Comparison of ENCODE assay signal across 24 cellular contexts in the genomic region with DNA sequence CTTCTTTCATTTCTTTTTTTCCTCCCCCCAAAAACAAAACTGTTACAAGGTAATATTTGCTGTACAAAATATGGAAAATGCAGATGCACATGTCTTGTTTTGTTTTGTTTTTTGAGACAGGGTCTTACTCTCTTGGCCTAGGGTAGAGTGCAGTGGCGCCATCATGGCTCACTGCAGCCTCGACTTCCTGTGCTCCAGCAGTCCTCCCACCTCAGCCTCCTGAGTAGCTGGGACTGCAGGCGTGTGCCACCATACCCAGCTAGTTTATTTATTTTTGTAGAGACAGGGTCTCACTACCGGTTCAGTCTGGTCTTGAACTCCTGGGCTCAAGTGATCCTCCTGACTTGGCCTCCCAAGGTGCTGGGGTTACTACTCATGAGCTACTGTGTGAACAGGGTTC. TPM values are rescaled to one million over a fixed set of nuclear protein-coding genes. Genes with fewer than 3 reads are reported as not detected.
A peak's percentile ranks its signal among the peaks of the same experiment; 100 is the strongest.
DNase-seq lines count a peak whose midpoint lies in the region; ATAC-seq, FAIRE-seq and TF ChIP-seq lines count a peak whose summit lies in the region.
"Had no signal": no experiment of that assay in that cellular context is flagged by ENCODE, and none has a peak within 500 bp of the region (broad histone marks: within the 10 kb centered on the region; RNA-seq: fewer than 3 reads in every experiment).

No MANE protein-coding gene starts in this region.

- no peak overlapping the region for H3K27ac ChIP-seq in HEK293 (ENCODE audit: extremely low read depth, low read depth, low read length)
- H3K27ac ChIP-seq in GM12878 (ENCODE audit: control insufficient read depth, insufficient read depth), result no peak overlapping the region
- H3K27ac ChIP-seq in tibial nerve, result no peak overlapping the region
- H3K27ac ChIP-seq: esophagus muscularis mucosa, gastroesophageal sphincter, SJCRH30, transverse colon had no signal

- no peak overlapping the region for H3K4me3 Mint-ChIP-seq in activated naive CD8-positive, alpha-beta T cell treated with anti-CD3 and anti-CD28 coated beads, Interleukin-2, amount 10 ng/mL, durations not matched to agents 7 days and 5 days
- H3K4me3 Mint-ChIP-seq in activated naive CD8-positive, alpha-beta T cell treated with anti-CD3 and anti-CD28 coated beads for 36 hours, result no peak overlapping the region
- H3K4me3 Mint-ChIP-seq in stimulated activated naive B cell treated with anti-CD40 and anti-IgM and Interleukin-4, amounts not matched to agents 10 μg/mL and 1 μg/mL and 100 μg/mL, for 72 hours, result peak overlapping the region; percentile 5 to 72
- H3K4me3 Mint-ChIP-seq: nephron; T-helper 2 cell treated with Interferon-gamma antibody and Interleukin-4, amounts not matched to agents 5 μg/mL and 100 μg/mL, for 36 hours had no signal

- H4K20me1 ChIP-seq in GM12878 (ENCODE audit: control insufficient read depth, insufficient read depth), result peaks cover 35% of the 10 kb centered on the region

- TF ChIP-seq RAD21 in GM12878 (IDR thresholded peaks at IDR 0.05; ENCODE audit: insufficient read depth, low read depth, low read length), result no peak

- H3K4me3 ChIP-seq in HEK293 (ENCODE audit: low read depth, low read length), result no peak overlapping the region
- no peak overlapping the region for H3K4me3 ChIP-seq in GM12878
- no peak overlapping the region for H3K4me3 ChIP-seq in tibial nerve
- H3K4me3 ChIP-seq: esophagus muscularis mucosa, gastroesophageal sphincter, SJCRH30, transverse colon had no signal

- TF ChIP-seq CTCF in HEK293 (tag by site-specific recombination; IDR thresholded peaks at IDR 0.05) (no peak), GM12878 (IDR thresholded peaks at IDR 0.05 in 2 of 3, conservative IDR thresholded peaks at IDR 0.05 in 1 of 3; ENCODE audit: control insufficient read depth in 2 of 3, extremely low read depth in 1 of 3, insufficient read depth in 1 of 3, low read depth in 3 of 3, low read length in 3 of 3) (no peak), tibial nerve (IDR thresholded peaks at IDR 0.05) (no peak)

- peaks cover 52% of the 10 kb centered on the region for H3K4me1 Mint-ChIP-seq in activated naive CD8-positive, alpha-beta T cell treated with anti-CD3 and anti-CD28 coated beads, Interleukin-2, amount 10 ng/mL, durations not matched to agents 7 days and 5 days
- H3K4me1 Mint-ChIP-seq in activated naive CD8-positive, alpha-beta T cell treated with anti-CD3 and anti-CD28 coated beads for 36 hours, result peaks cover 70% of the 10 kb centered on the region
- H3K4me1 Mint-ChIP-seq in stimulated activated naive B cell treated with anti-CD40 and anti-IgM and Interleukin-4, amounts not matched to agents 10 μg/mL and 1 μg/mL and 100 μg/mL, for 72 hours, result peaks cover 38 to 85% of the 10 kb centered on the region in 2 donors

- TF ChIP-seq POLR2A in GM12878 (IDR thresholded peaks at IDR 0.05; ENCODE audit: low read depth, low read length) (no peak), tibial nerve (IDR thresholded peaks at IDR 0.05) (no peak)

- peaks cover 6% of the 10 kb centered on the region; the same call in 1 of the 2 replicates for H3K4me1 ChIP-seq in HEK293 (ENCODE audit: control insufficient read depth, insufficient read depth, low read length)
- H3K4me1 ChIP-seq in GM12878 (ENCODE audit: control insufficient read depth, insufficient read depth, low read length), result peaks cover 21% of the 10 kb centered on the region
- H3K4me1 ChIP-seq in tibial nerve, result peaks cover 0 to 83% (median 15%) of the 10 kb centered on the region in 4 donors
- H3K4me1 ChIP-seq: SJCRH30 had no signal

- H3K9me3 ChIP-seq in HEK293 (ENCODE audit: control insufficient read depth, insufficient read depth, low read depth, low read length) (no peaks in the 10 kb centered on the region), GM12878 (replicated peaks; ENCODE audit: control insufficient read depth, insufficient read depth, low read length) (no peaks in the 10 kb centered on the region; the same call in 1 of the 3 replicates), tibial nerve (no peaks in the 10 kb centered on the region)
- H3K9me3 ChIP-seq: esophagus muscularis mucosa, gastroesophageal sphincter, SJCRH30, transverse colon had no signal

- SMC1A ChIA-PET in GM12878 (lab: Charles Lee; ENCODE audit: uncharacterized antibody, unreplicated experiment), result interaction anchor here (1.0 to 2.0 kb wide), 8 partner anchors 9 to 144 kb away, joined by 3 to 10 read pairs (median 4); no protein-coding TSS in a partner anchor

- BruUV-seq in GM12878 (replicated peaks; lab: Mats Ljungman, UMichigan), result no TSS peak

- H3K27me3 ChIP-seq in GM12878 (replicated peaks in 1 of 2; ENCODE audit: control insufficient read depth in 2 of 2, insufficient read depth in 2 of 2, low read length in 1 of 2), result no peaks in the 10 kb centered on the region
- H3K27me3 ChIP-seq in tibial nerve, result no peaks in the 10 kb centered on the region
- H3K27me3 ChIP-seq: esophagus muscularis mucosa, gastroesophageal sphincter, SJCRH30, transverse colon had no signal

- peaks cover 0 to 19% of the 10 kb centered on the region in 2 experiments; a peak in 2 of 3 replicates for H3K36me3 ChIP-seq in HEK293 (ENCODE audit: control insufficient read depth in 2 of 2, insufficient read depth in 1 of 2, low read length in 2 of 2)
- H3K36me3 ChIP-seq in GM12878 (ENCODE audit: control insufficient read depth in 2 of 2, insufficient read depth in 2 of 2, low read length in 1 of 2), result peaks cover 5 to 15% of the 10 kb centered on the region in 2 experiments; a peak in 3 of 4 replicates
- no peaks in the 10 kb centered on the region for H3K36me3 ChIP-seq in tibial nerve
- H3K36me3 ChIP-seq: gastroesophageal sphincter, transverse colon had no signal

- H3K36me3 Mint-ChIP-seq in activated naive CD8-positive, alpha-beta T cell treated with anti-CD3 and anti-CD28 coated beads, Interleukin-2, amount 10 ng/mL, durations not matched to agents 7 days and 5 days, result peaks cover 50% of the 10 kb centered on the region
- peaks cover 68% of the 10 kb centered on the region for H3K36me3 Mint-ChIP-seq in activated naive CD8-positive, alpha-beta T cell treated with anti-CD3 and anti-CD28 coated beads for 36 hours
- H3K36me3 Mint-ChIP-seq in stimulated activated naive B cell treated with anti-CD40 and anti-IgM and Interleukin-4, amounts not matched to agents 10 μg/mL and 1 μg/mL and 100 μg/mL, for 72 hours, result peaks cover 40 to 69% of the 10 kb centered on the region in 2 donors

- POLR2A ChIA-PET in activated naive CD8-positive, alpha-beta T cell treated with anti-CD3 and anti-CD28 coated beads, Interleukin-2, amount 10 ng/mL, durations not matched to agents 7 days and 5 days (lab: Charles Lee), result no interaction called here
- POLR2A ChIA-PET in HEK293 (lab: Yijun Ruan, JAX), result interaction anchor here (1.1 kb wide), 1 partner anchor 16 kb away, joined by 4 read pairs; the partner anchor contains the start of gene PRRC2C
- POLR2A ChIA-PET in GM12878 (lab: Charles Lee), result interaction anchor here (1.5 kb wide), 1 partner anchor 14 kb away, joined by 3 read pairs; no protein-coding TSS in a partner anchor

- ATAC-seq in activated naive CD8-positive, alpha-beta T cell treated with anti-CD3 and anti-CD28 coated beads, Interleukin-2, amount 10 ng/mL, durations not matched to agents 7 days and 5 days (ENCODE audit: low read depth), result no peak
- ATAC-seq in GM12878, result peak; percentile 13
- peak in 1 of 2 donors; percentile 20 for ATAC-seq in stimulated activated naive B cell treated with anti-CD40 and anti-IgM and Interleukin-4, amounts not matched to agents 10 μg/mL and 1 μg/mL and 100 μg/mL, for 72 hours (replicated peaks)
- ATAC-seq: gastroesophageal sphincter, left cardiac atrium, Panc1 had no signal

- H3K9ac ChIP-seq in GM12878 (ENCODE audit: control insufficient read depth, insufficient read depth, low read length), result no peak overlapping the region

- H3K79me2 ChIP-seq in GM12878 (ENCODE audit: control insufficient read depth, insufficient read depth, low read length), result peaks cover 98% of the 10 kb centered on the region

- in situ Hi-C loops in GM12878 (cut with MboI), result no loop called here

- whole genome bisulfite sequencing in GM12878 (ENCODE audit: insufficient coverage, insufficient replicate concordance, low lambda C conversion rate, missing lambda C conversion rate), result 34% methylated on average over 4 of the region's 4 CpGs
- WGBS in tibial nerve, 2 donors, result 94 to 96% methylated on average over 4 of the region's 4 CpGs

- no peak for FAIRE-seq in GM12878 (lab: Jason Lieb, UNC)
- FAIRE-seq: HTR-8/SVneo had no signal

- DNase-seq in activated naive CD8-positive, alpha-beta T cell treated with anti-CD3 and anti-CD28 coated beads, Interleukin-2, amount 10 ng/mL, durations not matched to agents 7 days and 5 days, result no peak
- DNase-seq in activated naive CD8-positive, alpha-beta T cell treated with anti-CD3 and anti-CD28 coated beads for 36 hours, result no peak
- DNase-seq in GM12878 (ENCODE audit: low read depth, low spot score) (no peak), tibial nerve (ENCODE audit: low spot score in 2 of 2) (no peak), NCI-H1436 treated with DMSO at 0.1 percent for 48 hours (lab: John Stamatoyannopoulos, UW) (no peak)
- DNase-seq in stimulated activated naive B cell treated with anti-CD40 and anti-IgM and Interleukin-4, amounts not matched to agents 10 μg/mL and 1 μg/mL and 100 μg/mL, for 72 hours, result no peak
- DNase-seq: activated gamma-delta T cell; effector memory CD4-positive, alpha-beta T cell; H7; left cardiac atrium; mesendoderm; NCI-H1092 treated with DMSO at 0.1 percent for 48 hours; NCI-H2029 treated with DMSO at 0.1 percent for 48 hours; NCI-H446 treated with DMSO at 0.1 percent for 48 hours; SJCRH30; stimulated activated naive CD4-positive, alpha-beta T cell treated with Interleukin-2 at 50 U/mL for 16 hours; transverse colon had no signal

- TF ChIP-seq EP300 in GM12878 (IDR thresholded peaks at IDR 0.05; ENCODE audit: borderline replicate concordance in 1 of 2, control insufficient read depth in 1 of 2, low read depth in 2 of 2, low read length in 2 of 2) (no peak), tibial nerve (IDR thresholded peaks at IDR 0.05) (no peak)

- CTCF ChIA-PET in HEK293 (lab: Yijun Ruan, JAX), result interaction anchor here (0.7 to 2.6 kb wide), 3 partner anchors 10 to 15 kb away, joined by 3 to 14 read pairs (median 5); partner anchors contain the start of gene PRRC2C
- CTCF ChIA-PET in GM12878 (lab: Yijun Ruan, JAX), result interaction anchor here (0.9 to 1.8 kb wide), 3 partner anchors 16 to 154 kb away, joined by 3 to 8 read pairs (median 4); partner anchors contain the start of gene PRRC2C

- H2AFZ ChIP-seq in GM12878 (ENCODE audit: control insufficient read depth, low read depth, low read length), result no peak overlapping the region

- H3K4me2 ChIP-seq in GM12878 (ENCODE audit: control insufficient read depth, insufficient read depth), result peak overlapping the region; percentile 44; the same call in 1 of the 2 replicates

- RAD21 ChIA-PET in GM12878 (lab: Charles Lee; ENCODE audit: unreplicated experiment), result interaction anchor here (0.8 to 1.2 kb wide), 2 partner anchors 16 to 96 kb away, joined by 3 to 4 read pairs; no protein-coding TSS in a partner anchor

- H3K9me3 Mint-ChIP-seq in activated naive CD8-positive, alpha-beta T cell treated with anti-CD3 and anti-CD28 coated beads, Interleukin-2, amount 10 ng/mL, durations not matched to agents 7 days and 5 days, result peaks cover 1% of the 10 kb centered on the region
- peaks cover 7% of the 10 kb centered on the region for H3K9me3 Mint-ChIP-seq in activated naive CD8-positive, alpha-beta T cell treated with anti-CD3 and anti-CD28 coated beads for 36 hours
- H3K9me3 Mint-ChIP-seq in stimulated activated naive B cell treated with anti-CD40 and anti-IgM and Interleukin-4, amounts not matched to agents 10 μg/mL and 1 μg/mL and 100 μg/mL, for 72 hours, result peaks cover 3 to 7% of the 10 kb centered on the region in 2 donors
- H3K9me3 Mint-ChIP-seq: nephron; T-helper 2 cell treated with Interferon-gamma antibody and Interleukin-4, amounts not matched to agents 5 μg/mL and 100 μg/mL, for 36 hours had no signal

- H3K27ac Mint-ChIP-seq in activated naive CD8-positive, alpha-beta T cell treated with anti-CD3 and anti-CD28 coated beads, Interleukin-2, amount 10 ng/mL, durations not matched to agents 7 days and 5 days, result peak overlapping the region; percentile 51
- H3K27ac Mint-ChIP-seq in activated naive CD8-positive, alpha-beta T cell treated with anti-CD3 and anti-CD28 coated beads for 36 hours, result no peak overlapping the region
- H3K27ac Mint-ChIP-seq in stimulated activated naive B cell treated with anti-CD40 and anti-IgM and Interleukin-4, amounts not matched to agents 10 μg/mL and 1 μg/mL and 100 μg/mL, for 72 hours, result peak overlapping the region; percentile 37
- H3K27ac Mint-ChIP-seq: nephron; T-helper 2 cell treated with Interferon-gamma antibody and Interleukin-4, amounts not matched to agents 5 μg/mL and 100 μg/mL, for 36 hours had no signal

- intact Hi-C loops in GM12878 (cut with micrococcal nuclease; ENCODE audit: unreplicated experiment), result no loop called here

- no peaks in the 10 kb centered on the region for H3K27me3 Mint-ChIP-seq in activated naive CD8-positive, alpha-beta T cell treated with anti-CD3 and anti-CD28 coated beads, Interleukin-2, amount 10 ng/mL, durations not matched to agents 7 days and 5 days
- no peaks in the 10 kb centered on the region for H3K27me3 Mint-ChIP-seq in activated naive CD8-positive, alpha-beta T cell treated with anti-CD3 and anti-CD28 coated beads for 36 hours
- H3K27me3 Mint-ChIP-seq in stimulated activated naive B cell treated with anti-CD40 and anti-IgM and Interleukin-4, amounts not matched to agents 10 μg/mL and 1 μg/mL and 100 μg/mL, for 72 hours, result no peaks in the 10 kb centered on the region

RNA-seq across cellular contexts. Expression of gene PRRC2C, which starts 15.5 kb away (rescaled TPM):
- 100 to 1,000 TPM; 246 to 258 TPM for total RNA-seq in activated naive CD8-positive, alpha-beta T cell treated with anti-CD3 and anti-CD28 coated beads, Interleukin-2, amount 10 ng/mL, durations not matched to agents 7 days and 5 days
- 100 to 1,000 TPM; 252 to 256 TPM for total RNA-seq in activated naive CD8-positive, alpha-beta T cell treated with anti-CD3 and anti-CD28 coated beads for 36 hours
- total RNA-seq in GM12878 (2013; cell fraction: nucleolus; rRNA removed), result 179 and 193 TPM in 2 replicates
- 72.6 and 72.9 TPM in 2 replicates for total RNA-seq in GM12878 (2014; rRNA removed)
- 73.3 and 81.9 TPM in 2 replicates for total RNA-seq in GM12878 (2014; rRNA removed; fragmentation: Illumina TruSeq; extraction: Trizol)
- total RNA-seq in GM12878 (2021), result 180 and 182 TPM in 2 replicates
- polyA plus RNA-seq in GM12878 (2011; ENCODE audit: low read depth), result 71.5 TPM
- 88.9 and 95.8 TPM in 2 replicates for polyA plus RNA-seq in GM12878 (2011; rRNA removed)
- 99.8 and 140 TPM in 2 replicates for polyA plus RNA-seq in GM12878 (2011; cell fraction: cytosol; rRNA removed)
- polyA plus RNA-seq in GM12878 (2011; cell fraction: nucleus; rRNA removed), result 70.7 and 80.7 TPM in 2 replicates
- 74.9 and 86.2 TPM in 2 replicates for polyA plus RNA-seq in GM12878 (2012)
- polyA plus RNA-seq in GM12878 (2014; fragmentation: Illumina TruSeq; extraction: Trizol), result 152 and 182 TPM in 2 replicates
- polyA plus RNA-seq in GM12878 (2014; fragmentation: Nextera tagmentation; extraction: Ambion mirVana), result 10 to 100 TPM; 53.4 to 74.2 TPM
- 80.2 and 87.9 TPM in 2 replicates for polyA plus RNA-seq in GM12878 (2014; rRNA removed)
- 100 to 1,000 TPM; 122 to 128 TPM for polyA plus RNA-seq in GM12878 (2016; fragmentation: Nextera tagmentation; extraction: Ambion mirVana)
- 110 and 111 TPM in 2 replicates for polyA minus RNA-seq in GM12878 (2011; rRNA and poly(A)+ RNA removed)
- 61.1 and 93.8 TPM in 2 replicates for polyA minus RNA-seq in GM12878 (2011; cell fraction: cytosol; rRNA and poly(A)+ RNA removed)
- polyA minus RNA-seq in GM12878 (2011; cell fraction: nucleus; rRNA and poly(A)+ RNA removed), result 38.9 and 64.9 TPM in 2 replicates
- 10 to 100 TPM; 69.8 to 91.6 (median 80.2) TPM for total RNA-seq in tibial nerve

Comparison
In these comparisons a context has a peak if more than half of its experiments do, and no peak if none do; other contexts are left out.
1. H3K4me3 Mint-ChIP-seq: peak in stimulated activated naive B cell treated with anti-CD40 and anti-IgM and Interleukin-4, amounts not matched to agents 10 μg/mL and 1 μg/mL and 100 μg/mL, for 72 hours (2 of 2); none in activated naive CD8-positive, alpha-beta T cell treated with anti-CD3 and anti-CD28 coated beads, Interleukin-2, amount 10 ng/mL, durations not matched to agents 7 days and 5 days (single experiment) and activated naive CD8-positive, alpha-beta T cell treated with anti-CD3 and anti-CD28 coated beads for 36 hours (single experiment).